ENCODE assay signal across 1 cellular context in genomic region chr2:27211943-27212625, GRCh38.
TF ChIP-seq lines count a peak whose summit lies in the region.

Gene ATRAID, plus strand, starts transcription at chr2:27212041. Its CDS starts 328 bp downstream, at chr2:27212369.
Gene SLC5A6, minus strand, starts transcription at chr2:27212268. Its CDS starts 4,618 bp downstream, at chr2:27207650.

TF ChIP-seq in K562, 482 proteins besides CTCF, POLR2A, EP300 and RAD21 (continued from another document and continues in another):
- no peak for TF ChIP-seq ZNF280A (IDR thresholded peaks at IDR 0.05; ENCODE audit: low read depth, partially characterized antibody)
- no peak; a peak in 1 of 4 replicates for TF ChIP-seq CSDE1 (IDR thresholded peaks at IDR 0.05)
- peak; percentile 77 for TF ChIP-seq E2F8 (IDR thresholded peaks at IDR 0.05; ENCODE audit: low read depth, partially characterized antibody)
- no peak for TF ChIP-seq HOMEZ (CRISPR knock-in tag; IDR thresholded peaks at IDR 0.05)
- TF ChIP-seq NCOA1 (IDR thresholded peaks at IDR 0.05; ENCODE audit: low read depth): no peak
- TF ChIP-seq ZC3H8 (IDR thresholded peaks at IDR 0.05): no peak
- TF ChIP-seq ZBTB43 (CRISPR knock-in tag; IDR thresholded peaks at IDR 0.05): no peak
- TF ChIP-seq CHD4 (IDR thresholded peaks at IDR 0.05; ENCODE audit: insufficient read depth, insufficient replicate concordance, low read depth, low read length, poor library complexity, severe bottlenecking): no peak
- TF ChIP-seq JUN (IDR thresholded peaks at IDR 0.05; ENCODE audit: borderline replicate concordance, low read depth, low read length): no peak
- TF ChIP-seq JUN (CRISPR knock-in tag; IDR thresholded peaks at IDR 0.05; ENCODE audit: borderline replicate concordance): no peak
- no peak for TF ChIP-seq STAG1 (CRISPR knock-in tag; IDR thresholded peaks at IDR 0.05; ENCODE audit: borderline replicate concordance)
- TF ChIP-seq CUX1 (CRISPR knock-in tag; IDR thresholded peaks at IDR 0.05): no peak
- TF ChIP-seq ZNF121 (CRISPR knock-in tag; conservative IDR thresholded peaks at IDR 0.05): no peak
- no peak for TF ChIP-seq ZNF655 (CRISPR knock-in tag; IDR thresholded peaks at IDR 0.05)
- peak; percentile 66 for TF ChIP-seq MYC (IDR thresholded peaks at IDR 0.05; ENCODE audit: low read depth, low read length)
- no peak for TF ChIP-seq MYC (CRISPR knock-in tag; IDR thresholded peaks at IDR 0.05; ENCODE audit: borderline replicate concordance, low read depth)
- no peak for TF ChIP-seq ESRRB (CRISPR knock-in tag; IDR thresholded peaks at IDR 0.05; ENCODE audit: borderline replicate concordance)
- TF ChIP-seq NONO (IDR thresholded peaks at IDR 0.05; ENCODE audit: low read depth in 2 of 2, low read length in 1 of 2): peak in 1 of 2 experiments; percentile 70; a peak in 3 of 4 replicates
- TF ChIP-seq ZNF518B (CRISPR knock-in tag; IDR thresholded peaks at IDR 0.05): no peak
- TF ChIP-seq BCOR (IDR thresholded peaks at IDR 0.05): no peak
- TF ChIP-seq ATF4 (CRISPR knock-in tag; IDR thresholded peaks at IDR 0.05): no peak
- TF ChIP-seq HNRNPH1 (optimal IDR thresholded peaks at IDR 0.05; ENCODE audit: low read depth, low read length): no peak
- TF ChIP-seq ZNF431 (CRISPR knock-in tag; IDR thresholded peaks at IDR 0.05): peak; percentile 36; the same call in 1 of the 2 replicates
- TF ChIP-seq PRDM10 (IDR thresholded peaks at IDR 0.05; ENCODE audit: partially characterized antibody): peak; percentile 85
- TF ChIP-seq POLR3A (IDR thresholded peaks at IDR 0.05; ENCODE audit: borderline replicate concordance, extremely low read depth, insufficient read depth, insufficient read length): no peak
- peak; percentile 6; the same call in 1 of the 2 replicates for TF ChIP-seq ZNF589 (CRISPR knock-in tag; IDR thresholded peaks at IDR 0.05; ENCODE audit: low read depth)
- TF ChIP-seq HDAC1 (IDR thresholded peaks at IDR 0.05): no peak; a peak in 1 of 4 replicates
- TF ChIP-seq ZNF511 (CRISPR knock-in tag; IDR thresholded peaks at IDR 0.05): no peak
- peak; percentile 84 to 93 for TF ChIP-seq MAZ (CRISPR knock-in tag; conservative IDR thresholded peaks at IDR 0.05 in 1 of 2, IDR thresholded peaks at IDR 0.05 in 1 of 2)
